9 cellular contexts compared by ENCODE assay signal in genomic region chr1:36159614-36160387, GRCh38. TPM values are rescaled to one million over a fixed set of nuclear protein-coding genes. Genes with fewer than 3 reads are reported as not detected.
DNase-seq lines count a peak whose midpoint lies in the region; ATAC-seq and TF ChIP-seq lines count a peak whose summit lies in the region.
"Had no signal": no experiment of that assay in that cellular context is flagged by ENCODE, and none has a peak within 500 bp of the region (broad histone marks: within the 10 kb centered on the region; RNA-seq: fewer than 3 reads in every experiment).

No MANE protein-coding gene starts in this region.

- CTCF ChIA-PET in activated naive CD4-positive, alpha-beta T cell treated with anti-CD3 and anti-CD28 coated beads for 36 hours (lab: Charles Lee), result interaction anchor here (0.7 to 5.8 kb wide), 6 partner anchors 10 to 147 kb away, joined by 3 to 75 read pairs (median 4); partner anchors contain the start of genes SH3D21 and TRAPPC3
- CTCF ChIA-PET in MCF 10A (lab: Yijun Ruan, JAX), result interaction anchor here (0.7 to 8.1 kb wide), 9 partner anchors 10 to 127 kb away, joined by 3 to 85 read pairs (median 5); partner anchors contain the start of gene TRAPPC3

- BruUV-seq in MCF 10A (replicated peaks; lab: Mats Ljungman, UMichigan), result no TSS peak

- no peak overlapping the region for H3K4me3 ChIP-seq in uterus
- H3K4me3 ChIP-seq: pancreas had no signal

- H3K36me3 ChIP-seq in uterus, result no peaks in the 10 kb centered on the region
- H3K36me3 ChIP-seq: pancreas had no signal

- H3K27ac ChIP-seq in uterus, result peak overlapping the region; percentile 84 to 100

- peaks cover 3 to 46% of the 10 kb centered on the region in 2 donors for H3K4me1 ChIP-seq in uterus

- ATAC-seq in naive B cell (ENCODE audit: low read depth in 2 of 2), result no peak
- no peak for ATAC-seq in HG03432 (IDR thresholded peaks at IDR 0.05; ENCODE audit: unreplicated experiment)
- ATAC-seq: pancreas had no signal

- no peak for TF ChIP-seq POLR2A in uterus (IDR thresholded peaks at IDR 0.05)

- peaks cover 15% of the 10 kb centered on the region for H3K36me3 Mint-ChIP-seq in activated naive CD4-positive, alpha-beta T cell treated with anti-CD3 and anti-CD28 coated beads for 36 hours (ENCODE audit: low read depth)
- peaks cover 17% of the 10 kb centered on the region for H3K36me3 Mint-ChIP-seq in MCF 10A (ENCODE audit: insufficient read depth, unreplicated experiment)
- peaks cover 0 to 9% of the 10 kb centered on the region in 2 donors for H3K36me3 Mint-ChIP-seq in naive B cell

- TF ChIP-seq CTCF in MCF 10A (IDR thresholded peaks at IDR 0.05; ENCODE audit: unreplicated experiment), result no peak
- TF ChIP-seq CTCF in uterus (IDR thresholded peaks at IDR 0.05), result no peak

- peak; percentile 29 for DNase-seq in activated naive CD4-positive, alpha-beta T cell treated with anti-CD3 and anti-CD28 coated beads for 36 hours
- DNase-seq in activated naive CD4-positive, alpha-beta T cell treated with anti-CD3 and anti-CD28 coated beads, Interleukin-2, amount 50 U/mL, for 16 hours, result no peak
- no peak for DNase-seq in MCF 10A (ENCODE audit: unreplicated experiment)
- DNase-seq in naive B cell, result no peak
- DNase-seq in uterus, result no peak
- no peak for DNase-seq in stimulated activated CD4-positive, alpha-beta T cell treated with anti-CD3 and anti-CD28 coated beads, Interleukin-1b, Interleukin-23, amount 100 ng/mL, for 48 hours
- no peak for DNase-seq in NCI-H524 (lab: John Stamatoyannopoulos, UW)

- intact Hi-C loops in activated naive CD4-positive, alpha-beta T cell treated with anti-CD3 and anti-CD28 coated beads for 36 hours (cut with micrococcal nuclease), result loop anchor here (2.0 to 10.0 kb wide), 3 partner anchors 227 to 1355 kb away; partner anchors contain the start of genes MEAF6 and SFPQ
- intact Hi-C loops in MCF 10A (cut with micrococcal nuclease) (no loop called here), uterus (cut with DNase I; ENCODE audit: low total_unique reads) (loop anchor here (10.0 kb wide), 1 partner anchor 125 kb away; no protein-coding TSS in a partner anchor)

- H3K27ac Mint-ChIP-seq in activated naive CD4-positive, alpha-beta T cell treated with anti-CD3 and anti-CD28 coated beads for 36 hours, result peak overlapping the region; percentile 93
- peak overlapping the region; percentile 94 for H3K27ac Mint-ChIP-seq in MCF 10A (ENCODE audit: low read depth, unreplicated experiment)
- H3K27ac Mint-ChIP-seq in naive B cell, result peak overlapping the region in 5 of 6 donors; percentile 54 to 95 (median 89)

- peaks cover 61% of the 10 kb centered on the region for H3K4me1 Mint-ChIP-seq in activated naive CD4-positive, alpha-beta T cell treated with anti-CD3 and anti-CD28 coated beads for 36 hours (ENCODE audit: low read depth)
- H3K4me1 Mint-ChIP-seq in MCF 10A (ENCODE audit: insufficient read depth, unreplicated experiment) (peaks cover 61% of the 10 kb centered on the region), naive B cell (peaks cover 58 to 78% (median 73%) of the 10 kb centered on the region in 3 donors)

- no peaks in the 10 kb centered on the region for H3K9me3 ChIP-seq in uterus
- H3K9me3 ChIP-seq: pancreas had no signal

- no peaks in the 10 kb centered on the region for H3K27me3 Mint-ChIP-seq in activated naive CD4-positive, alpha-beta T cell treated with anti-CD3 and anti-CD28 coated beads for 36 hours (ENCODE audit: low read depth)
- no peaks in the 10 kb centered on the region for H3K27me3 Mint-ChIP-seq in MCF 10A (ENCODE audit: insufficient read depth, unreplicated experiment)
- H3K27me3 Mint-ChIP-seq in naive B cell, result no peaks in the 10 kb centered on the region

- H3K9me3 Mint-ChIP-seq in activated naive CD4-positive, alpha-beta T cell treated with anti-CD3 and anti-CD28 coated beads for 36 hours, result no peaks in the 10 kb centered on the region
- no peaks in the 10 kb centered on the region for H3K9me3 Mint-ChIP-seq in MCF 10A (ENCODE audit: unreplicated experiment)
- H3K9me3 Mint-ChIP-seq in naive B cell, result peaks cover 0 to 4% (median 0%) of the 10 kb centered on the region in 7 donors

- POLR2A ChIA-PET in MCF 10A (lab: Yijun Ruan, JAX), result interaction anchor here (1.0 to 6.3 kb wide), 7 partner anchors 10 to 276 kb away, joined by 3 to 94 read pairs (median 5); partner anchors contain the start of genes AGO1, SH3D21 and TRAPPC3

- H3K4me3 Mint-ChIP-seq in activated naive CD4-positive, alpha-beta T cell treated with anti-CD3 and anti-CD28 coated beads for 36 hours, result peak overlapping the region; percentile 83
- no peak overlapping the region for H3K4me3 Mint-ChIP-seq in MCF 10A (ENCODE audit: unreplicated experiment)
- peak overlapping the region in 7 of 8 donors; percentile 1 to 91 (median 80) for H3K4me3 Mint-ChIP-seq in naive B cell

- no peaks in the 10 kb centered on the region for H3K27me3 ChIP-seq in uterus
- H3K27me3 ChIP-seq: pancreas had no signal

RNA-seq across cellular contexts. Expression of gene MAP7D1, which starts 3.8 kb away (rescaled TPM):
- total RNA-seq in activated naive CD4-positive, alpha-beta T cell treated with anti-CD3 and anti-CD28 coated beads for 36 hours, result 100 to 1,000 TPM; 106 TPM
- total RNA-seq in MCF 10A (2022) (131 and 170 TPM in 2 replicates), uterus (100 to 1,000 TPM in 1 of 4 donors, 10 to 100 TPM in 3; 53.5 to 115 (median 77.3) TPM)
- polyA plus RNA-seq in naive B cell (ENCODE audit: low read depth in 6 of 6), result 10 to 100 TPM in 1 of 6 donors, 1 to 10 TPM in 5; 2.6 to 12.5 (median 5.3) TPM

RNA-seq across cellular contexts. Expression of gene TRAPPC3, which starts 10.5 kb away (rescaled TPM):
- 10 to 100 TPM; 35.9 to 37.6 TPM for total RNA-seq in activated naive CD4-positive, alpha-beta T cell treated with anti-CD3 and anti-CD28 coated beads for 36 hours
- total RNA-seq in MCF 10A (2022), result 72.8 and 75.5 TPM in 2 replicates
- 100 to 1,000 TPM; 103 to 185 (median 109) TPM for polyA plus RNA-seq in naive B cell (ENCODE audit: low read depth in 6 of 6)
- 10 to 100 TPM; 10.6 to 70.6 (median 38.1) TPM for total RNA-seq in uterus

RNA-seq across cellular contexts. Expression of gene COL8A2, which starts 34.8 kb away (rescaled TPM):
- under 1 TPM in 1 of 2 experiments, not detected in 1; 0.07 TPM for total RNA-seq in activated naive CD4-positive, alpha-beta T cell treated with anti-CD3 and anti-CD28 coated beads for 36 hours
- not detected in 2 replicates for total RNA-seq in MCF 10A (2022)
- polyA plus RNA-seq in naive B cell (ENCODE audit: low read depth in 6 of 6), result under 1 TPM in 3 of 6 donors, not detected in 3; 0.10 to 0.25 (median 0.19) TPM
- 10 to 100 TPM in 1 of 4 donors, 1 to 10 TPM in 3; 1.2 to 16.6 (median 5.8) TPM for total RNA-seq in uterus
